In genomic region chr15:82851331-82851850, GRCh38 we compare ENCODE assay signal across 21 cellular contexts. TPM values are rescaled to one million over a fixed set of nuclear protein-coding genes. Genes with fewer than 3 reads are reported as not detected.
"Had no signal": no experiment of that assay in that cellular context is flagged by ENCODE, and none has a peak within 500 bp of the region (broad histone marks: within the 10 kb centered on the region; RNA-seq: fewer than 3 reads in every experiment).

No MANE protein-coding gene starts in this region.

- H3K4me3 ChIP-seq: ascending aorta, heart right ventricle, lung, pancreas, thyroid gland, uterus had no signal

- H3K27me3 ChIP-seq: ascending aorta, heart right ventricle, pancreas, thyroid gland, uterus had no signal

- H3K27ac Mint-ChIP-seq: activated naive CD4-positive, alpha-beta T cell treated with anti-CD3 and anti-CD28 coated beads for 36 hours; activated T-helper 1 cell treated with anti-CD3 and anti-CD28 coated beads, Interleukin-12 subunit alpha, Interleukin-12 subunit beta, Interleukin-2, Interleukin-4 antibody, amounts not matched to agents 30 ng/mL and 10 ng/mL and 1 ng/mL, durations not matched to agents 14 hours and 24 hours and 36 hours; effector memory CD8-positive, alpha-beta T cell; mesothelial cell of epicardium; stimulated activated memory B cell treated with anti-CD40 and anti-IgM and Interleukin-4, amounts not matched to agents 10 μg/mL and 1 μg/mL and 100 μg/mL, for 72 hours; WTC11 had no signal

- H3K9me3 Mint-ChIP-seq: activated naive CD4-positive, alpha-beta T cell treated with anti-CD3 and anti-CD28 coated beads for 36 hours; activated T-helper 1 cell treated with anti-CD3 and anti-CD28 coated beads, Interleukin-12 subunit alpha, Interleukin-12 subunit beta, Interleukin-2, Interleukin-4 antibody, amounts not matched to agents 30 ng/mL and 10 ng/mL and 1 ng/mL, durations not matched to agents 14 hours and 24 hours and 36 hours; effector memory CD8-positive, alpha-beta T cell; mesothelial cell of epicardium; neural crest cell; stimulated activated memory B cell treated with anti-CD40 and anti-IgM and Interleukin-4, amounts not matched to agents 10 μg/mL and 1 μg/mL and 100 μg/mL, for 72 hours; WTC11 had no signal

- H3K36me3 Mint-ChIP-seq: mesothelial cell of epicardium, WTC11 had no signal

- H3K27me3 Mint-ChIP-seq: effector memory CD8-positive, alpha-beta T cell; stimulated activated memory B cell treated with anti-CD40 and anti-IgM and Interleukin-4, amounts not matched to agents 10 μg/mL and 1 μg/mL and 100 μg/mL, for 72 hours had no signal

- H3K27ac ChIP-seq: ascending aorta, epithelial cell of prostate, heart right ventricle, pancreas, thyroid gland, uterus had no signal

- ATAC-seq: effector memory CD8-positive, alpha-beta T cell; heart right ventricle; left cardiac atrium; pancreas; stimulated activated memory B cell treated with anti-CD40 and anti-IgM and Interleukin-4, amounts not matched to agents 10 μg/mL and 1 μg/mL and 100 μg/mL, for 72 hours; WTC11 had no signal

- H3K4me3 Mint-ChIP-seq: activated naive CD4-positive, alpha-beta T cell treated with anti-CD3 and anti-CD28 coated beads for 36 hours; activated T-helper 1 cell treated with anti-CD3 and anti-CD28 coated beads, Interleukin-12 subunit alpha, Interleukin-12 subunit beta, Interleukin-2, Interleukin-4 antibody, amounts not matched to agents 30 ng/mL and 10 ng/mL and 1 ng/mL, durations not matched to agents 14 hours and 24 hours and 36 hours; effector memory CD8-positive, alpha-beta T cell; mesothelial cell of epicardium; neural crest cell; stimulated activated memory B cell treated with anti-CD40 and anti-IgM and Interleukin-4, amounts not matched to agents 10 μg/mL and 1 μg/mL and 100 μg/mL, for 72 hours; WTC11 had no signal

- H3K9me3 ChIP-seq: ascending aorta, heart right ventricle, pancreas, thyroid gland, uterus had no signal

- H3K36me3 ChIP-seq: ascending aorta, uterus had no signal

- H3K4me1 ChIP-seq: ascending aorta, uterus had no signal

- DNase-seq: activated CD4-positive, alpha-beta T cell treated with anti-CD3 and anti-CD28 coated beads for 4 hours; activated naive CD4-positive, alpha-beta T cell treated with anti-CD3 and anti-CD28 coated beads for 36 hours; dermis blood vessel endothelial cell; effector memory CD8-positive, alpha-beta T cell; heart right ventricle; left cardiac atrium; stimulated activated CD4-positive, alpha-beta T cell treated with anti-CD3 and anti-CD28 coated beads, Interleukin-2, amount 100 ng/mL, for 48 hours; thyroid gland; uterus had no signal

RNA-seq across cellular contexts. Expression of gene FSD2, which starts 45.5 kb away (rescaled TPM):
- total RNA-seq: activated naive CD4-positive, alpha-beta T cell treated with anti-CD3 and anti-CD28 coated beads for 36 hours; activated T-helper 1 cell treated with anti-CD3 and anti-CD28 coated beads, Interleukin-12 subunit alpha, Interleukin-12 subunit beta, Interleukin-2, Interleukin-4 antibody, amounts not matched to agents 30 ng/mL and 10 ng/mL and 1 ng/mL, durations not matched to agents 14 hours and 24 hours and 36 hours; ascending aorta; chondrocyte; dermis blood vessel endothelial cell; frontal cortex; mesothelial cell of epicardium; neural crest cell; T-helper 1 cell treated with Interleukin-12 subunit alpha and Interleukin-12 subunit beta and Interleukin-4 antibody, amounts not matched to agents 30 ng/mL and 1 ng/mL, for 36 hours; uterus; WTC11 had no signal
